ENCODE assay signal across 1 cellular context in genomic region chr4:154549894-154550790, GRCh38.
TF ChIP-seq lines count a peak whose summit lies in the region.

Gene PLRG1 (minus strand): TSS chr4:154550400. CDS start chr4:154550308, 92 bp downstream.

TF ChIP-seq in GM12878, 131 proteins besides CTCF, POLR2A, EP300 and RAD21 (continued from another document):
- TF ChIP-seq E2F4 (IDR thresholded peaks at IDR 0.05; ENCODE audit: low read depth, low read length) (no peak), ZBTB33 (IDR thresholded peaks at IDR 0.05) (no peak), RB1 (IDR thresholded peaks at IDR 0.05; ENCODE audit: borderline replicate concordance) (no peak), GATAD2B (conservative IDR thresholded peaks at IDR 0.05; ENCODE audit: low read depth) (no peak), CREM (IDR thresholded peaks at IDR 0.05; ENCODE audit: low read depth) (peak; percentile 65; the same call in 1 of the 2 replicates), SMARCA5 (IDR thresholded peaks at IDR 0.05) (no peak), EGR1 (IDR thresholded peaks at IDR 0.05; ENCODE audit: borderline replicate concordance in 1 of 2, low read depth in 2 of 2, low read length in 2 of 2) (no peak), POLR2AphosphoS5 (IDR thresholded peaks at IDR 0.05; ENCODE audit: low read length) (peak; percentile 87), GABPA (IDR thresholded peaks at IDR 0.05; ENCODE audit: low read depth) (peak; percentile 92), POU2F2 (IDR thresholded peaks at IDR 0.05; ENCODE audit: borderline replicate concordance, low read depth, low read length) (peak; percentile 42; the same call in 1 of the 3 replicates), NRF1 (conservative IDR thresholded peaks at IDR 0.05; ENCODE audit: low read depth, low read length) (peak; percentile 71), BMI1 (IDR thresholded peaks at IDR 0.05; ENCODE audit: borderline replicate concordance) (no peak), NFXL1 (IDR thresholded peaks at IDR 0.05; ENCODE audit: borderline replicate concordance) (no peak), ATF2 (IDR thresholded peaks at IDR 0.05; ENCODE audit: low read length) (no peak), ZBTB40 (IDR thresholded peaks at IDR 0.05; ENCODE audit: borderline replicate concordance) (peak; percentile 93), DPF2 (IDR thresholded peaks at IDR 0.05) (no peak), KDM1A (IDR thresholded peaks at IDR 0.05; ENCODE audit: borderline replicate concordance) (no peak), HDAC2 (IDR thresholded peaks at IDR 0.05) (no peak), KLF5 (IDR thresholded peaks at IDR 0.05; ENCODE audit: partially characterized antibody) (no peak), BCL3 (IDR thresholded peaks at IDR 0.05; ENCODE audit: borderline replicate concordance, insufficient read depth, low read depth, low read length, poor library complexity, severe bottlenecking) (no peak), ZSCAN29 (IDR thresholded peaks at IDR 0.05) (no peak), SKIL (IDR thresholded peaks at IDR 0.05; ENCODE audit: low read depth, poor library complexity, severe bottlenecking) (no peak), USF1 (IDR thresholded peaks at IDR 0.05; ENCODE audit: borderline replicate concordance, extremely low read length, insufficient read depth, low read depth, low read length) (no peak), MXI1 (IDR thresholded peaks at IDR 0.05; ENCODE audit: low read depth, low read length) (peak; percentile 80), RAD51 (IDR thresholded peaks at IDR 0.05) (peak; percentile 52; the same call in 1 of the 2 replicates), IRF5 (IDR thresholded peaks at IDR 0.05; ENCODE audit: borderline replicate concordance) (no peak), ZNF592 (IDR thresholded peaks at IDR 0.05) (no peak), SUZ12 (IDR thresholded peaks at IDR 0.05; ENCODE audit: unreplicated experiment) (no peak), IRF4 (IDR thresholded peaks at IDR 0.05; ENCODE audit: low read depth, low read length) (no peak), MYC (IDR thresholded peaks at IDR 0.05; ENCODE audit: insufficient read depth, insufficient read length, insufficient replicate concordance, low read length, severe bottlenecking) (no peak), CREB1 (IDR thresholded peaks at IDR 0.05; ENCODE audit: low read depth) (peak; percentile 76), WRNIP1 (IDR thresholded peaks at IDR 0.05; ENCODE audit: borderline replicate concordance, low read depth, low read length) (no peak), ATF3 (IDR thresholded peaks at IDR 0.05; ENCODE audit: borderline replicate concordance, extremely low read depth, low read depth, low read length) (no peak), FOXK2 (IDR thresholded peaks at IDR 0.05) (no peak), SRF (IDR thresholded peaks at IDR 0.05; ENCODE audit: low read depth in 2 of 2, low read length in 2 of 2) (0 out of 4 replicates have a peak, but pooled peaks of 1 of the 2 experiments have one; percentile 27), IKZF2 (IDR thresholded peaks at IDR 0.05) (peak in 1 of 2 experiments; percentile 15; a peak in 1 of 4 replicates)
